11 cellular contexts compared by ENCODE assay signal in genomic region chr10:61628875-61629513, GRCh38. TPM values are rescaled to one million over a fixed set of nuclear protein-coding genes. Genes with fewer than 3 reads are reported as not detected.
DNase-seq lines count a peak whose midpoint lies in the region; ATAC-seq and TF ChIP-seq lines count a peak whose summit lies in the region.
"Had no signal": no experiment of that assay in that cellular context is flagged by ENCODE, and none has a peak within 500 bp of the region (broad histone marks: within the 10 kb centered on the region; RNA-seq: fewer than 3 reads in every experiment).

No MANE protein-coding gene starts in this region.

- peak overlapping the region; percentile 80 for H3K23ac ChIP-seq in IMR-90 (ENCODE audit: low read depth, low read length)

- H3K9me3 ChIP-seq in IMR-90 (ENCODE audit: control insufficient read depth, insufficient read depth, low read length) (no peaks in the 10 kb centered on the region), upper lobe of right lung (no peaks in the 10 kb centered on the region)
- H3K9me3 ChIP-seq: esophagus squamous epithelium had no signal

- in situ Hi-C loops in IMR-90 (cut with MboI; ENCODE audit: low sequenced_read_pairs), result no loop called here

- H3K56ac ChIP-seq in IMR-90 (ENCODE audit: extremely low read depth, insufficient read depth, low read length), result peak overlapping the region; percentile 87

- H3K79me1 ChIP-seq in IMR-90 (ENCODE audit: low read depth in 1 of 2, low read length in 2 of 2), result no peaks in the 10 kb centered on the region

- ATAC-seq in IMR-90 (ENCODE audit: low read depth) (peak; percentile 87), upper lobe of right lung (peak; percentile 89), GM21447 (IDR thresholded peaks at IDR 0.05; ENCODE audit: unreplicated experiment) (no peak), GM18870 (IDR thresholded peaks at IDR 0.05; ENCODE audit: unreplicated experiment) (no peak)
- ATAC-seq: HCT116 had no signal

- H3K4ac ChIP-seq in IMR-90 (ENCODE audit: low read depth, low read length), result peak overlapping the region; percentile 93

- no peak for TF ChIP-seq RAD21 in IMR-90 (IDR thresholded peaks at IDR 0.05; ENCODE audit: low read length)

- H3K27ac ChIP-seq in IMR-90 (ENCODE audit: insufficient read depth, low read length), result peak overlapping the region; percentile 98
- peak overlapping the region; percentile 47 for H3K27ac ChIP-seq in upper lobe of right lung

- peak overlapping the region; percentile 91 for H4K8ac ChIP-seq in IMR-90 (ENCODE audit: low read depth in 2 of 2, low read length in 2 of 2)

- peak overlapping the region; percentile 95 for H2BK120ac ChIP-seq in IMR-90 (ENCODE audit: low read depth, low read length)

- H2AK5ac ChIP-seq in IMR-90 (ENCODE audit: low read depth, low read length), result peak overlapping the region; percentile 88

- H3K4me1 ChIP-seq in IMR-90 (ENCODE audit: control insufficient read depth, insufficient read depth, low read length) (peaks cover 22% of the 10 kb centered on the region), upper lobe of right lung (peaks cover 18% of the 10 kb centered on the region)

- peak overlapping the region; percentile 10; the same call in 1 of the 2 replicates for H3K9ac ChIP-seq in IMR-90 (ENCODE audit: low read depth, low read length)

- POLR2A ChIA-PET in IMR-90 (lab: Charles Lee; ENCODE audit: unreplicated experiment), result interaction anchor here (0.6 kb wide), 2 partner anchors 11 to 686 kb away, joined by 3 read pairs; no protein-coding TSS in a partner anchor

- peak overlapping the region; percentile 98 for H4K91ac ChIP-seq in IMR-90 (ENCODE audit: insufficient read depth, low read depth, low read length)

- H3K36me3 ChIP-seq in IMR-90 (ENCODE audit: control insufficient read depth, insufficient read depth, low read length) (no peaks in the 10 kb centered on the region), upper lobe of right lung (no peaks in the 10 kb centered on the region), H7 (replicated peaks; ENCODE audit: control insufficient read depth, insufficient read depth, low read length) (no peaks in the 10 kb centered on the region)
- H3K36me3 ChIP-seq: esophagus squamous epithelium had no signal

- H3K14ac ChIP-seq in IMR-90 (replicated peaks; ENCODE audit: low read depth, low read length), result peak overlapping the region; percentile 93

- no peak for TF ChIP-seq CTCF in IMR-90 (conservative IDR thresholded peaks at IDR 0.05; ENCODE audit: low read depth, low read length)
- TF ChIP-seq CTCF in cardiac fibroblast (IDR thresholded peaks at IDR 0.05; ENCODE audit: low read depth, low read length), result no peak
- TF ChIP-seq CTCF in upper lobe of right lung (IDR thresholded peaks at IDR 0.05), result no peak

- H2BK5ac ChIP-seq in IMR-90 (ENCODE audit: low read depth, low read length, poor library complexity, severe bottlenecking), result peak overlapping the region; percentile 98

- H3K4me3 ChIP-seq in IMR-90 (ENCODE audit: insufficient read depth, low read depth, low read length) (no peak overlapping the region), cardiac fibroblast (replicated peaks in 1 of 2; ENCODE audit: low read depth in 2 of 2, low read length in 2 of 2) (no peak overlapping the region), upper lobe of right lung (no peak overlapping the region), H7 (ENCODE audit: insufficient read depth, low read depth, low read length) (no peak overlapping the region)
- H3K4me3 ChIP-seq: esophagus squamous epithelium had no signal

- H3K18ac ChIP-seq in IMR-90 (ENCODE audit: low read depth, low read length), result peak overlapping the region; percentile 89

- H4K20me1 ChIP-seq in IMR-90 (ENCODE audit: insufficient read depth, low read length), result no peaks in the 10 kb centered on the region

- peak overlapping the region; percentile 97 for H4K5ac ChIP-seq in IMR-90 (ENCODE audit: low read depth, low read length)

- no CpG with 5 or more reads among the region's 4 CpGs for WGBS in IMR-90 (ENCODE audit: extremely low coverage in 2 of 2, insufficient read length in 1 of 2), 2 experiments

- H3K4me2 ChIP-seq in IMR-90 (ENCODE audit: low read depth, low read length), result peak overlapping the region; percentile 11; the same call in 1 of the 2 replicates

- intact Hi-C loops in IMR-90 (cut with micrococcal nuclease), result loop anchor here (5.0 kb wide), 1 partner anchor 273 kb away; the partner anchor contains the start of gene ARID5B
- intact Hi-C loops in upper lobe of right lung (cut with DNase I), result no loop called here

- dilution Hi-C loops in IMR-90 (cut with HindIII; ENCODE audit: low sequenced_read_pairs, unreplicated experiment), result no loop called here

- no peak overlapping the region for H2AFZ ChIP-seq in IMR-90 (replicated peaks; ENCODE audit: low read length, poor library complexity)

- H2BK15ac ChIP-seq in IMR-90 (ENCODE audit: low read depth, low read length), result peak overlapping the region; percentile 99

- no peaks in the 10 kb centered on the region for H3K27me3 ChIP-seq in IMR-90 (ENCODE audit: control insufficient read depth, insufficient read depth, low read length)
- no peaks in the 10 kb centered on the region for H3K27me3 ChIP-seq in upper lobe of right lung
- H3K27me3 ChIP-seq in H7 (ENCODE audit: control insufficient read depth, insufficient read depth, low read length), result no peaks in the 10 kb centered on the region
- H3K27me3 ChIP-seq: esophagus squamous epithelium had no signal

- H2AK9ac ChIP-seq in IMR-90 (replicated peaks; ENCODE audit: low read depth, low read length, poor library complexity), result no peak overlapping the region

- no TSS peak for BruUV-seq in IMR-90 (replicated peaks; lab: Mats Ljungman, UMichigan)

- H2BK20ac ChIP-seq in IMR-90 (ENCODE audit: low read depth, low read length), result peak overlapping the region; percentile 98

- H3K9me1 ChIP-seq in IMR-90 (ENCODE audit: insufficient read depth, low read length), result peaks cover 12% of the 10 kb centered on the region

- no peak for TF ChIP-seq POLR2A in IMR-90 (IDR thresholded peaks at IDR 0.05; ENCODE audit: low read depth, low read length)

- peak; percentile 95 for DNase-seq in IMR-90
- peak; percentile 94 to 96 for DNase-seq in cardiac fibroblast (ENCODE audit: low read depth in 2 of 2)
- peak; percentile 91 for DNase-seq in kidney tubule cell (ENCODE audit: low spot score)
- no peak for DNase-seq in upper lobe of right lung
- no peak for DNase-seq in H7
- DNase-seq: activated T-cell treated with anti-CD3 and anti-CD28 coated beads, Interleukin-2, amount 50 U/mL, for 24 hours; esophagus squamous epithelium; nephron progenitor cell had no signal

- CTCF ChIA-PET in IMR-90 (lab: Yijun Ruan, JAX), result interaction anchor here (1.0 kb wide), 1 partner anchor 206 kb away, joined by 3 read pairs; no protein-coding TSS in a partner anchor

TF ChIP-seq in IMR-90, 13 proteins besides CTCF, POLR2A, EP300 and RAD21:
- TF ChIP-seq MAZ (IDR thresholded peaks at IDR 0.05; ENCODE audit: borderline replicate concordance, low read depth, low read length), result peak; percentile 21; the same call in 1 of the 2 replicates
- peak; percentile 86 for TF ChIP-seq FOS (IDR thresholded peaks at IDR 0.05; ENCODE audit: low read depth, low read length)
- peak; percentile 87 for TF ChIP-seq CEBPB (IDR thresholded peaks at IDR 0.05; ENCODE audit: low read depth, low read length)
- no peak for TF ChIP-seq ELK1 (IDR thresholded peaks at IDR 0.05; ENCODE audit: borderline replicate concordance, low read depth, low read length)
- TF ChIP-seq RCOR1 (IDR thresholded peaks at IDR 0.05; ENCODE audit: insufficient replicate concordance, low read length), result no peak
- TF ChIP-seq BHLHE40 (IDR thresholded peaks at IDR 0.05; ENCODE audit: low read depth, low read length), result peak; percentile 85

RNA-seq across cellular contexts. Expression of gene CABCOCO1, which starts 33.7 kb away (rescaled TPM):
- total RNA-seq in IMR-90 (2012; rRNA removed) (under 0.01 and 0.18 TPM in 2 replicates), upper lobe of right lung (not detected)
- polyA plus RNA-seq in IMR-90 (2012; rRNA removed), result 0.19 and 0.31 TPM in 2 replicates
- not detected in 2 replicates for polyA plus RNA-seq in IMR-90 (2012; cell fraction: cytosol; rRNA removed)
- polyA plus RNA-seq in IMR-90 (2012; cell fraction: nucleus; rRNA removed; ENCODE audit: low replicate concordance), result not detected in 2 replicates
- total RNA-seq in H7 (2014; rRNA removed; shearing (Covaris generic)), result not detected in 2 replicates

Comparison
In these comparisons a context has a peak if more than half of its experiments do, and no peak if none do; other contexts are left out.
1. ATAC-seq: peak in IMR-90 (single experiment) and upper lobe of right lung (single experiment); none in GM21447 (single experiment) and GM18870 (single experiment).
2. DNase-seq: peak in IMR-90 (single experiment), cardiac fibroblast (2 of 2) and kidney tubule cell (single experiment); none in upper lobe of right lung (single experiment) and H7 (single experiment).